Comparison of ENCODE assay signal across 11 cellular contexts in the genomic region with DNA sequence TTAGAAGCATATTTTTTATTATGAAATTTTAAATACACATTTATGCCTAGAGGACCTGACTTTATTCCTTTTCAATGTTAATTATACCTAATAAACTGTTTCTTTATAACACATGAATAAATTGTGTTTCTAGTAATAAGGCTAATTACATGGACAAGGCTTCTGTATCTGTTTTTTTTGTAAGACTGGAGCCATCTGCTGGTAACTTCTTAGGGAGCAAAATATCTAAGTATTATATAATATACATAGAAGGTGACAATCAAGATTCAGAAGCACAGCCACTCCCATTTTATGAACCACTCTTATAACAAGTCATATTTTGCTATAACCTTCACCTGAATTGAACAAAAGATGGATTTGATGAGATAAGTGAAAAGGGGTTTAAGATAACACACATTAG.
A peak's percentile ranks its signal among the peaks of the same experiment; 100 is the strongest.
DNase-seq lines count a peak whose midpoint lies in the region; ATAC-seq and TF ChIP-seq lines count a peak whose summit lies in the region.
"Had no signal": no experiment of that assay in that cellular context is flagged by ENCODE, and none has a peak within 500 bp of the region (broad histone marks: within the 10 kb centered on the region; RNA-seq: fewer than 3 reads in every experiment).

No MANE protein-coding gene starts in this region.

- H3K27ac Mint-ChIP-seq in T-helper 17 cell, result no peak overlapping the region
- H3K27ac Mint-ChIP-seq: immature natural killer cell had no signal

- intact Hi-C loops in right lobe of liver (cut with DNase I) (no loop called here), sciatic nerve (cut with DNase I) (no loop called here)

- H3K36me3 Mint-ChIP-seq in T-helper 17 cell (ENCODE audit: low read depth), result no peaks in the 10 kb centered on the region

- no peaks in the 10 kb centered on the region for H3K36me3 ChIP-seq in right lobe of liver
- H3K36me3 ChIP-seq: spleen, transverse colon had no signal

- TF ChIP-seq CTCF in LNCAP (IDR thresholded peaks at IDR 0.05) (peak; percentile 63), right lobe of liver (IDR thresholded peaks at IDR 0.05) (peak; percentile 21 to 42 (median 32))

- DNase-seq in EL (peak; percentile 5), T-helper 17 cell (no peak), right lobe of liver (no peak), NCI-H345 (lab: John Stamatoyannopoulos, UW) (no peak), sciatic nerve (ENCODE audit: low spot score) (no peak)
- DNase-seq: spleen, transverse colon had no signal

- no peak overlapping the region for H3K27ac ChIP-seq in right lobe of liver
- H3K27ac ChIP-seq: spleen, transverse colon had no signal

- H3K27me3 Mint-ChIP-seq in T-helper 17 cell, result peaks cover 28% of the 10 kb centered on the region

- peaks cover 6% of the 10 kb centered on the region for H3K4me1 Mint-ChIP-seq in T-helper 17 cell

- H3K9me3 ChIP-seq in T-helper 17 cell (ENCODE audit: control insufficient read depth, low read length, poor library complexity, severe bottlenecking) (peaks cover 4% of the 10 kb centered on the region), right lobe of liver (no peaks in the 10 kb centered on the region)
- H3K9me3 ChIP-seq: transverse colon had no signal

- H3K4me1 ChIP-seq in right lobe of liver, result no peaks in the 10 kb centered on the region
- H3K4me1 ChIP-seq: spleen, transverse colon had no signal

- ATAC-seq in T-helper 17 cell (peak; percentile 47), right lobe of liver (peak in 2 of 4 donors; percentile 38 to 51), GM18907 (IDR thresholded peaks at IDR 0.05; ENCODE audit: unreplicated experiment) (no peak), sciatic nerve (no peak)
- ATAC-seq in activated CD4-positive, CD25-positive, alpha-beta regulatory T cell treated with anti-CD3 and anti-CD28 coated beads, Interleukin-2, amount 50 U/mL, for 24 hours, result no peak

- H3K27me3 ChIP-seq in right lobe of liver, result no peaks in the 10 kb centered on the region

- TF ChIP-seq POLR2A in right lobe of liver (IDR thresholded peaks at IDR 0.05), result no peak

- no peak overlapping the region for H3K4me3 ChIP-seq in right lobe of liver
- H3K4me3 ChIP-seq: spleen, transverse colon had no signal

- H3K4me3 Mint-ChIP-seq in T-helper 17 cell, result no peak overlapping the region
- H3K4me3 Mint-ChIP-seq: immature natural killer cell had no signal
